21 cellular contexts compared by ENCODE assay signal in the genomic region with DNA sequence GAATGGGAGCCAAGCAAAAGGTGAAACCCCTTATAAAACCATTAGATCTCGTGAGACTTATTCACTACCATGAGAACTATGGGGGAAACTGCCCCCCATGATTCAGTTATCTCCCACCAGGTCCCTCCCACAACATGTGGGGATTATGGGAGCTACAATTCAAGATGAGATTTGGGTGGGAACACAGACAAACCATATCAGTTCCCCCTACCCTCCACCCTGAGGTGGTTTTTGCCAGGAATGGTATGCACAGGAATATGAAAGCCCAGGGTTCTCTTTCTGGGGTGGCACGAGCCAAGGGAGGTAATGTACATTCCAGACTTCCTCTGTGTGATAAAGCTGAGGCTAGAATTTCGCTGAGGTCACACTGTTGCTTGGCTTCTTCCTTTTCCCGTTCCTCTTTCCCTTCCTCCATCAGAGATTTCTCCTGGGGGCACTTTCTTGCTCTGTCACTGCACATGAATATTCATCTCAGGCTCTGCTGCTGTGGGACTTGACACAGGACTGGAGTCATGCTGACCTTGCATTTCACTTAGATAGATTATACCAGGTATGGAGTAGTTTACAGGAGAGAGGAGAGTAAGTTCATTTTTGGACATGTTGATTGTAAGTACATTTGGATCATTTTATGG.
DNase-seq lines count a peak whose midpoint lies in the region; ATAC-seq, FAIRE-seq and TF ChIP-seq lines count a peak whose summit lies in the region.
"Had no signal": no experiment of that assay in that cellular context is flagged by ENCODE, and none has a peak within 500 bp of the region (broad histone marks: within the 10 kb centered on the region; RNA-seq: fewer than 3 reads in every experiment).

No MANE protein-coding gene starts in this region.

- FAIRE-seq in A549 (lab: Jason Lieb, UNC): no peak
- peak; percentile 44 for FAIRE-seq in K562 (lab: Jason Lieb, UNC)
- FAIRE-seq: D721Med, G401.6, GM12892, GM19239, H54, HTR-8/SVneo had no signal

- no peaks in the 10 kb centered on the region for H3K4me1 ChIP-seq in A549
- peaks cover 0 to 9% of the 10 kb centered on the region in 2 experiments; a peak in 3 of 5 replicates for H3K4me1 ChIP-seq in K562 (replicated peaks in 1 of 2; ENCODE audit: control insufficient read depth in 2 of 2, insufficient read depth in 2 of 2, low read length in 2 of 2)

- H3K9me3 ChIP-seq in A549 (no peaks in the 10 kb centered on the region), K562 (replicated peaks; ENCODE audit: control insufficient read depth, insufficient read depth, low read depth, low read length) (no peaks in the 10 kb centered on the region)

- no peak for TF ChIP-seq CTCF in A549 (IDR thresholded peaks at IDR 0.05)
- TF ChIP-seq CTCF in K562 (IDR thresholded peaks at IDR 0.05 in 2 of 3, conservative IDR thresholded peaks at IDR 0.05 in 1 of 3; ENCODE audit: insufficient read depth in 2 of 3, low read depth in 1 of 3, low read length in 3 of 3): no peak

- peak overlapping the region; percentile 74 for H2AFZ ChIP-seq in K562 (ENCODE audit: low read depth, low read length)

- H3K27ac ChIP-seq in A549 (no peak overlapping the region), K562 (ENCODE audit: extremely low read depth, low read depth, low read length) (peak overlapping the region; percentile 64; the same call in 2 of the 3 replicates)
- H3K27ac ChIP-seq: C4-2B had no signal

- H3K4me3 ChIP-seq in A549: no peak overlapping the region
- no peak overlapping the region for H3K4me3 ChIP-seq in H7 (ENCODE audit: insufficient read depth, low read depth, low read length)
- H3K4me3 ChIP-seq in K562: no peak overlapping the region

- no TSS peak for BruUV-seq in K562 (replicated peaks; lab: Mats Ljungman, UMichigan)

- H3K9ac ChIP-seq in K562 (ENCODE audit: insufficient read depth in 1 of 2, low read depth in 2 of 2, low read length in 2 of 2): no peak overlapping the region

- H3K27me3 ChIP-seq in H7 (ENCODE audit: control insufficient read depth, insufficient read depth, low read length) (no peaks in the 10 kb centered on the region), K562 (ENCODE audit: control insufficient read depth in 2 of 2, insufficient read depth in 2 of 2, low read length in 2 of 2) (no peaks in the 10 kb centered on the region)

- DNase-seq in A549 (ENCODE audit: low read depth in 1 of 2, low spot score in 1 of 2) (no peak), H7 (peak; percentile 1), K562 (ENCODE audit: extremely low read depth in 1 of 4, low spot score in 3 of 4) (peak in 2 of 4 experiments; percentile 28 to 74), left lobe of liver (ENCODE audit: low spot score) (no peak), KBM-7 (no peak), anterior cingulate cortex (lab: John Stamatoyannopoulos, UW) (no peak), COLO829 (ENCODE audit: low spot score) (no peak)
- DNase-seq: 8988T; CD4-positive, alpha-beta memory T cell; COR-L47; DMS153; DMS79 treated with DMSO at 0.1 percent for 48 hours; EL had no signal

- POLR2A ChIA-PET in A549 (lab: Yijun Ruan, JAX) (no interaction called here), K562 (lab: Yijun Ruan, JAX) (interaction anchor here (1.7 kb wide), 1 partner anchor 20 kb away, joined by 7 read pairs; no protein-coding TSS in a partner anchor)

- CTCF ChIA-PET in A549 (lab: Yijun Ruan, JAX) (no interaction called here), K562 (lab: Yijun Ruan, JAX; ENCODE audit: low intra/inter-chr PET ratio) (no interaction called here)

- H3K9me1 ChIP-seq in K562 (ENCODE audit: control insufficient read depth, insufficient read depth, low read length): no peaks in the 10 kb centered on the region

- no peaks in the 10 kb centered on the region for H4K20me1 ChIP-seq in K562 (replicated peaks; ENCODE audit: control insufficient read depth, insufficient read depth, low read length)

- 3% methylated on average over 4 of the region's 4 CpGs for WGBS in A549 (ENCODE audit: missing lambda C conversion rate)
- 4% methylated on average over 4 of the region's 4 CpGs for WGBS in K562 (ENCODE audit: insufficient coverage, low coverage, missing lambda C conversion rate)

- no peak overlapping the region for H3K4me2 ChIP-seq in A549
- H3K4me2 ChIP-seq in K562 (ENCODE audit: insufficient read depth, low read length): peak overlapping the region; percentile 47

- intact Hi-C loops in K562 (cut with micrococcal nuclease): no loop called here

- H3K36me3 ChIP-seq in H7 (replicated peaks; ENCODE audit: control insufficient read depth, insufficient read depth, low read length) (no peaks in the 10 kb centered on the region), K562 (ENCODE audit: control insufficient read depth, insufficient read depth, low read length) (no peaks in the 10 kb centered on the region)

- in situ Hi-C loops in K562 (cut with MboI) (no loop called here), KBM-7 (cut with MboI; ENCODE audit: low pct_unique_long_range_greater_than_20kb, low sequenced_read_pairs) (no loop called here)

- no peaks in the 10 kb centered on the region for H3K79me2 ChIP-seq in K562 (ENCODE audit: control insufficient read depth, insufficient read depth, low read length)

- TF ChIP-seq POLR2A in A549 (IDR thresholded peaks at IDR 0.05; ENCODE audit: low read length): no peak
- TF ChIP-seq POLR2A in K562 (conservative IDR thresholded peaks at IDR 0.05): no peak

- no peak for TF ChIP-seq RAD21 in A549 (conservative IDR thresholded peaks at IDR 0.05 in 1 of 2, IDR thresholded peaks at IDR 0.05 in 1 of 2)
- TF ChIP-seq RAD21 in K562 (CRISPR knock-in tag; conservative IDR thresholded peaks at IDR 0.05 in 1 of 2, IDR thresholded peaks at IDR 0.05 in 1 of 2): no peak

- no peak for ATAC-seq in A549
- ATAC-seq in K562: peak; percentile 92
- ATAC-seq in left lobe of liver: peak; percentile 13
- no peak for ATAC-seq in HG02938 (IDR thresholded peaks at IDR 0.05; ENCODE audit: unreplicated experiment)

- TF ChIP-seq EP300 in A549 (IDR thresholded peaks at IDR 0.05): no peak
- TF ChIP-seq EP300 in K562 (IDR thresholded peaks at IDR 0.05; ENCODE audit: low read length): no peak

TF ChIP-seq in A549, 52 proteins besides CTCF, POLR2A, EP300 and RAD21:
- TF ChIP-seq MAFK (IDR thresholded peaks at IDR 0.05; ENCODE audit: partially characterized antibody): peak; percentile 41
- TF ChIP-seq, protein P1, sequence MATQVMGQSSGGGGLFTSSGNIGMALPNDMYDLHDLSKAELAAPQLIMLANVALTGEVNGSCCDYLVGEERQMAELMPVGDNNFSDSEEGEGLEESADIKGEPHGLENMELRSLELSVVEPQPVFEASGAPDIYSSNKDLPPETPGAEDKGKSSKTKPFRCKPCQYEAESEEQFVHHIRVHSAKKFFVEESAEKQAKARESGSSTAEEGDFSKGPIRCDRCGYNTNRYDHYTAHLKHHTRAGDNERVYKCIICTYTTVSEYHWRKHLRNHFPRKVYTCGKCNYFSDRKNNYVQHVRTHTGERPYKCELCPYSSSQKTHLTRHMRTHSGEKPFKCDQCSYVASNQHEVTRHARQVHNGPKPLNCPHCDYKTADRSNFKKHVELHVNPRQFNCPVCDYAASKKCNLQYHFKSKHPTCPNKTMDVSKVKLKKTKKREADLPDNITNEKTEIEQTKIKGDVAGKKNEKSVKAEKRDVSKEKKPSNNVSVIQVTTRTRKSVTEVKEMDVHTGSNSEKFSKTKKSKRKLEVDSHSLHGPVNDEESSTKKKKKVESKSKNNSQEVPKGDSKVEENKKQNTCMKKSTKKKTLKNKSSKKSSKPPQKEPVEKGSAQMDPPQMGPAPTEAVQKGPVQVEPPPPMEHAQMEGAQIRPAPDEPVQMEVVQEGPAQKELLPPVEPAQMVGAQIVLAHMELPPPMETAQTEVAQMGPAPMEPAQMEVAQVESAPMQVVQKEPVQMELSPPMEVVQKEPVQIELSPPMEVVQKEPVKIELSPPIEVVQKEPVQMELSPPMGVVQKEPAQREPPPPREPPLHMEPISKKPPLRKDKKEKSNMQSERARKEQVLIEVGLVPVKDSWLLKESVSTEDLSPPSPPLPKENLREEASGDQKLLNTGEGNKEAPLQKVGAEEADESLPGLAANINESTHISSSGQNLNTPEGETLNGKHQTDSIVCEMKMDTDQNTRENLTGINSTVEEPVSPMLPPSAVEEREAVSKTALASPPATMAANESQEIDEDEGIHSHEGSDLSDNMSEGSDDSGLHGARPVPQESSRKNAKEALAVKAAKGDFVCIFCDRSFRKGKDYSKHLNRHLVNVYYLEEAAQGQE (IDR thresholded peaks at IDR 0.05): no peak

TF ChIP-seq in K562, 482 proteins besides CTCF, POLR2A, EP300 and RAD21 (continues in another document):
- no peak for TF ChIP-seq MXI1 (IDR thresholded peaks at IDR 0.05; ENCODE audit: low read depth, low read length)
- no peak for TF ChIP-seq PHB2 (IDR thresholded peaks at IDR 0.05; ENCODE audit: low read depth)
- no peak for TF ChIP-seq HMG20B (CRISPR knock-in tag; IDR thresholded peaks at IDR 0.05)
- TF ChIP-seq MAFK (IDR thresholded peaks at IDR 0.05; ENCODE audit: low read length): peak; percentile 97
- no peak for TF ChIP-seq GTF2A2 (tag; IDR thresholded peaks at IDR 0.05)
- TF ChIP-seq NFE2 (IDR thresholded peaks at IDR 0.05; ENCODE audit: low read depth): peak; percentile 91
- TF ChIP-seq BHLHE40 (IDR thresholded peaks at IDR 0.05; ENCODE audit: low read length): peak; percentile 79
- TF ChIP-seq, protein P2, sequence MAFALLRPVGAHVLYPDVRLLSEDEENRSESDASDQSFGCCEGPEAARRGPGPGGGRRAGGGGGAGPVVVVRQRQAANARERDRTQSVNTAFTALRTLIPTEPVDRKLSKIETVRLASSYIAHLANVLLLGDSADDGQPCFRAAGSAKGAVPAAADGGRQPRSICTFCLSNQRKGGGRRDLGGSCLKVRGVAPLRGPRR (CRISPR knock-in tag; IDR thresholded peaks at IDR 0.05): no peak
- no peak for TF ChIP-seq EHMT2 (IDR thresholded peaks at IDR 0.05)
- peak; percentile 44; the same call in 1 of the 2 replicates for TF ChIP-seq ATF7 (IDR thresholded peaks at IDR 0.05)
- TF ChIP-seq, protein P3, sequence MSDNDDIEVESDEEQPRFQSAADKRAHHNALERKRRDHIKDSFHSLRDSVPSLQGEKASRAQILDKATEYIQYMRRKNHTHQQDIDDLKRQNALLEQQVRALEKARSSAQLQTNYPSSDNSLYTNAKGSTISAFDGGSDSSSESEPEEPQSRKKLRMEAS (CRISPR knock-in tag; IDR thresholded peaks at IDR 0.05): no peak
- no peak for TF ChIP-seq FOXK1 (CRISPR knock-in tag; IDR thresholded peaks at IDR 0.05; ENCODE audit: borderline replicate concordance)
- TF ChIP-seq, protein P4, sequence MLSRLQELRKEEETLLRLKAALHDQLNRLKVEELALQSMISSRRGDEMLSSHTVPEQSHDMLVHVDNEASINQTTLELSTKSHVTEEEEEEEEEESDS (CRISPR knock-in tag; IDR thresholded peaks at IDR 0.05): no peak
- TF ChIP-seq CBX5 (IDR thresholded peaks at IDR 0.05; ENCODE audit: borderline replicate concordance, low read depth): no peak
- no peak for TF ChIP-seq LCOR (CRISPR knock-in tag; IDR thresholded peaks at IDR 0.05)

Comparison
In these comparisons a context has a peak if more than half of its experiments do, and no peak if none do; other contexts are left out.
1. ATAC-seq: peak in K562 (single experiment) and left lobe of liver (single experiment); none in A549 (0 of 2) and HG02938 (single experiment).